14 cellular contexts compared by ENCODE assay signal in the genomic region with DNA sequence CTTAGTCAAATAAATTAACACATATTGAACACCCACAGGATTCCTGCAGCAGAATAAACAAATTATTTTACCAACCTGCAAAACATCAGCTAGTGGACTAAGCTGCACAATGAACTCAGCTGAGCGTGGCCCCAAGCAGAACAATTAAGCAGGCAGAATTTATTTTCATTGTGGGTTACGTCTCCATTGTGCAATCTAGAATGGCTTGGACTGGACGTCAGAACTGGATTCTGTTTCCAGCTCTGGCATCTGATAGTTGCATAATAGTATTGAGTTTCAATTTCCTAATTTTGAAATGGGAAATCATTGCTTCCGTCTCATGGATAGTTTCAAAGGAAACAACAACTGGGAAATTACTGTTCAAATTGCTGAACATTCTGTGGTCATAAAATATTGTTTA. TPM values are rescaled to one million over a fixed set of nuclear protein-coding genes. Genes with fewer than 3 reads are reported as not detected.
DNase-seq lines count a peak whose midpoint lies in the region; TF ChIP-seq lines count a peak whose summit lies in the region.
"Had no signal": no experiment of that assay in that cellular context is flagged by ENCODE, and none has a peak within 500 bp of the region (broad histone marks: within the 10 kb centered on the region; RNA-seq: fewer than 3 reads in every experiment).

No MANE protein-coding gene starts in this region.

- no peak overlapping the region for H3K27ac Mint-ChIP-seq in endothelial cell (ENCODE audit: unreplicated experiment)
- H3K27ac Mint-ChIP-seq: activated naive CD4-positive, alpha-beta T cell treated with anti-CD3 and anti-CD28 coated beads, Interleukin-2, amount 50 U/mL, for 24 hours had no signal

- peak; percentile 54 for DNase-seq in AG09319 (ENCODE audit: extremely low read depth, low read depth)
- DNase-seq in NCI-H1930 (lab: John Stamatoyannopoulos, UW), result peak; percentile 50 to 70
- peak; percentile 90 for DNase-seq in fibroblast of peridontal ligament (ENCODE audit: extremely low read depth)
- DNase-seq in myocyte (ENCODE audit: low read depth), result peak; percentile 75
- no peak for DNase-seq in GF-D8 (lab: John Stamatoyannopoulos, UW)
- DNase-seq in stimulated activated CD4-positive, alpha-beta T cell treated with anti-CD3 and anti-CD28 coated beads, Interleukin-2, amount 100 ng/mL, for 24 hours, result no peak
- no peak for DNase-seq in HAP-1 (ENCODE audit: low spot score in 2 of 2)
- no peak for DNase-seq in endothelial cell (ENCODE audit: low spot score)
- DNase-seq: NCI-H2029 treated with DMSO at 0.1 percent for 48 hours had no signal

- H3K27me3 ChIP-seq in HAP-1 (ENCODE audit: low read depth), result no peaks in the 10 kb centered on the region; the same call in 1 of the 2 replicates
- H3K27me3 ChIP-seq: tibial artery had no signal

- no peaks in the 10 kb centered on the region for H3K27me3 Mint-ChIP-seq in endothelial cell (ENCODE audit: unreplicated experiment)

- no peaks in the 10 kb centered on the region for H3K36me3 ChIP-seq in HAP-1 (replicated peaks)
- H3K36me3 ChIP-seq: tibial artery had no signal

- H3K4me1 Mint-ChIP-seq in endothelial cell (ENCODE audit: unreplicated experiment), result no peaks in the 10 kb centered on the region
- H3K4me1 Mint-ChIP-seq: activated naive CD4-positive, alpha-beta T cell treated with anti-CD3 and anti-CD28 coated beads, Interleukin-2, amount 50 U/mL, for 24 hours had no signal

- H3K4me3 ChIP-seq in HAP-1, result no peak overlapping the region
- H3K4me3 ChIP-seq: K562, tibial artery had no signal

- H3K9me3 Mint-ChIP-seq in endothelial cell (ENCODE audit: unreplicated experiment), result no peaks in the 10 kb centered on the region

- no peaks in the 10 kb centered on the region for H3K9me3 ChIP-seq in HAP-1
- H3K9me3 ChIP-seq: tibial artery had no signal

- H3K4me3 Mint-ChIP-seq in endothelial cell (ENCODE audit: unreplicated experiment), result no peak overlapping the region
- H3K4me3 Mint-ChIP-seq: activated naive CD4-positive, alpha-beta T cell treated with anti-CD3 and anti-CD28 coated beads, Interleukin-2, amount 50 U/mL, for 24 hours had no signal

- TF ChIP-seq CTCF in AG09319 (IDR thresholded peaks at IDR 0.05; ENCODE audit: low read depth, low read length), result no peak
- no peak for TF ChIP-seq CTCF in endothelial cell (IDR thresholded peaks at IDR 0.05; ENCODE audit: unreplicated experiment)

- H3K36me3 Mint-ChIP-seq in endothelial cell (ENCODE audit: low read depth, unreplicated experiment), result no peaks in the 10 kb centered on the region

- in situ Hi-C loops in HAP-1 (cut with MboI; ENCODE audit: low sequenced_read_pairs), result no loop called here

- H3K4me1 ChIP-seq in HAP-1, result no peaks in the 10 kb centered on the region
- H3K4me1 ChIP-seq: tibial artery had no signal

RNA-seq across cellular contexts. Expression of a gene that starts 35.5 kb away (rescaled TPM):
- total RNA-seq in myocyte (2.5 and 2.8 TPM in 2 replicates), endothelial cell (ENCODE audit: unreplicated experiment) (2.5 TPM)
- polyA plus RNA-seq in myocyte (2012), result 3.1 TPM
- total RNA-seq: dermis microvascular lymphatic vessel endothelial cell, glomerular endothelial cell had no signal

Comparison
In these comparisons a context has a peak if more than half of its experiments do, and no peak if none do; other contexts are left out.
1. DNase-seq: peak in AG09319 (single experiment), NCI-H1930 (2 of 2), fibroblast of peridontal ligament (single experiment) and myocyte (single experiment); none in GF-D8 (single experiment), stimulated activated CD4-positive, alpha-beta T cell treated with anti-CD3 and anti-CD28 coated beads, Interleukin-2, amount 100 ng/mL, for 24 hours (0 of 2), HAP-1 (0 of 2) and endothelial cell (single experiment).